ENCODE assay signal across 8 cellular contexts in the genomic region with DNA sequence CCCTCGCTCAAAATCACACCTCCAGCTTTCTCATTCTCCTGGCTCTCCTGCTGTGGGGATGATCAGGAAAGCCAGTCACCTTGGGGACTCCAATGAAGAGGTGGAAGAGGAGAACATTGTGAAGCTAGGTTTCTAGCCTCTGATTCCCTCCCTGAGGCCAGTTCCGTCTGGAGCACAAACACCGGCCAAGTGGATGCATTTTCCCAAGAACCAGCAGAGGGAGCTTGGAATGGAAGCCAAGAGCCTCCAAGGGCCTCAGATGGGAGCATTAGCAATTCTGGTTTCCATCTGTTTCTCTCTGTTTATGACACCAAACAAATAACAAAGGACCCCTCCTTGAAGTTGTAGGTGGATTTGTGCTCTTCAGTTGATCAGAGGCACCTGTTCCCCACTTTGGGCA. TPM values are rescaled to one million over a fixed set of nuclear protein-coding genes. Genes with fewer than 3 reads are reported as not detected.
A peak's percentile ranks its signal among the peaks of the same experiment; 100 is the strongest.
DNase-seq lines count a peak whose midpoint lies in the region; ATAC-seq and TF ChIP-seq lines count a peak whose summit lies in the region.

No MANE protein-coding gene starts in this region.

- TF ChIP-seq CTCF in astrocyte of the spinal cord (IDR thresholded peaks at IDR 0.05; ENCODE audit: low read depth, low read length): peak; percentile 75

- DNase-seq in AG08396 (ENCODE audit: low spot score): peak; percentile 56
- DNase-seq in HT1080 (ENCODE audit: low read depth): peak; percentile 50
- DNase-seq in astrocyte of the spinal cord (ENCODE audit: low read depth, low spot score): peak; percentile 47
- DNase-seq in left colon: peak in 1 of 2 donors; percentile 7
- DNase-seq in activated CD4-positive, alpha-beta T cell treated with anti-CD3 and anti-CD28 coated beads for 48 hours: no peak
- DNase-seq in NK-92 (lab: John Stamatoyannopoulos, UW; ENCODE audit: unreplicated experiment): no peak
- DNase-seq in activated effector memory CD4-positive, alpha-beta T cell treated with Interleukin-2 at 50 U/mL for 16 hours: no peak
- DNase-seq in effector CD4-positive, alpha-beta T cell: no peak

- ATAC-seq in left colon: peak; percentile 25

- H3K4me3 ChIP-seq in astrocyte of the spinal cord (ENCODE audit: low read depth, low read length): no peak overlapping the region

- intact Hi-C loops in left colon (cut with DNase I, micrococcal nuclease): no loop called here

- in situ Hi-C loops in astrocyte of the spinal cord (cut with HindIII; ENCODE audit: low sequenced_read_pairs): no loop called here

RNA-seq across cellular contexts. Expression of a gene that starts 40.6 kb away (rescaled TPM):
- not detected in 2 replicates for total RNA-seq in HT1080 (2014; rRNA removed; shearing (Covaris generic))
- 0.02 TPM in 1 of 2 replicates, not detected in the other for polyA plus RNA-seq in HT1080 (2015; cell fraction: cytosol; rRNA removed)
- polyA plus RNA-seq in HT1080 (2015; cell fraction: nucleus; rRNA removed): not detected in 2 replicates
- total RNA-seq in left colon: 1 to 10 TPM; 6.2 to 8.7 TPM

Comparison
In these comparisons a context has a peak if more than half of its experiments do, and no peak if none do; other contexts are left out.
1. DNase-seq: peak in AG08396 (single experiment), HT1080 (single experiment) and astrocyte of the spinal cord (single experiment); none in activated CD4-positive, alpha-beta T cell treated with anti-CD3 and anti-CD28 coated beads for 48 hours (single experiment), NK-92 (single experiment), activated effector memory CD4-positive, alpha-beta T cell treated with Interleukin-2 at 50 U/mL for 16 hours (single experiment) and effector CD4-positive, alpha-beta T cell (single experiment).